Comparison of ENCODE assay signal across 20 cellular contexts in genomic region chr12:25943940-25944339, GRCh38. TPM values are rescaled to one million over a fixed set of nuclear protein-coding genes. Genes with fewer than 3 reads are reported as not detected.
A peak's percentile ranks its signal among the peaks of the same experiment; 100 is the strongest.
DNase-seq lines count a peak whose midpoint lies in the region; FAIRE-seq and TF ChIP-seq lines count a peak whose summit lies in the region.
"Had no signal": no experiment of that assay in that cellular context is flagged by ENCODE, and none has a peak within 500 bp of the region (broad histone marks: within the 10 kb centered on the region; RNA-seq: fewer than 3 reads in every experiment).

No MANE protein-coding gene starts in this region.

- H2AFZ ChIP-seq in SK-N-SH (ENCODE audit: low read depth), result no peak overlapping the region

- no peak for TF ChIP-seq RAD21 in SK-N-SH (IDR thresholded peaks at IDR 0.05; ENCODE audit: low read length)

- no peaks in the 10 kb centered on the region for H3K79me2 ChIP-seq in SK-N-SH (ENCODE audit: insufficient read depth)

- no peak for TF ChIP-seq CTCF in D721Med (IDR thresholded peaks at IDR 0.05; ENCODE audit: insufficient read depth, missing control alignments)
- no peak for TF ChIP-seq CTCF in SK-N-SH (IDR thresholded peaks at IDR 0.05)
- no peak for TF ChIP-seq CTCF in vagina (IDR thresholded peaks at IDR 0.05)

- in situ Hi-C loops in ACHN (cut with HindIII; ENCODE audit: low pct_ligation_motif_present, low pct_unique_long_range_greater_than_20kb, low sequenced_read_pairs), result no loop called here

- CTCF ChIA-PET in SK-N-SH (lab: Yijun Ruan, JAX), result interaction anchor here (0.7 to 0.8 kb wide), 2 partner anchors 14 to 1863 kb away, joined by 3 read pairs; partner anchors contain the start of gene RASSF8

- TF ChIP-seq EP300 in SK-N-SH (IDR thresholded peaks at IDR 0.05; ENCODE audit: borderline replicate concordance in 1 of 2, low read depth in 1 of 2, low read length in 1 of 2), result no peak

- H3K4me1 ChIP-seq in SK-N-SH (ENCODE audit: control insufficient read depth in 1 of 2, insufficient read depth in 2 of 2, low read depth in 1 of 2, low read length in 1 of 2), result no peaks in the 10 kb centered on the region; a peak in 1 of 4 replicates
- H3K4me1 ChIP-seq in vagina, result no peaks in the 10 kb centered on the region
- H3K4me1 ChIP-seq: A549, BE2C had no signal

- no peaks in the 10 kb centered on the region for H3K27me3 ChIP-seq in SK-N-SH (ENCODE audit: insufficient read depth)
- H3K27me3 ChIP-seq in vagina, result no peaks in the 10 kb centered on the region
- H3K27me3 ChIP-seq: BLaER1 had no signal

- peak; percentile 77 for FAIRE-seq in D721Med (lab: Jason Lieb, UNC)
- FAIRE-seq: A549, GM12891, GM19239 had no signal

- H4K20me1 ChIP-seq in SK-N-SH (ENCODE audit: insufficient read depth), result no peaks in the 10 kb centered on the region
- H4K20me1 ChIP-seq: BLaER1 had no signal

- POLR2A ChIA-PET in SK-N-SH (lab: Yijun Ruan, JAX), result no interaction called here

- H3F3A ChIP-seq in SK-N-SH (replicated peaks; ENCODE audit: insufficient read depth), result no peaks in the 10 kb centered on the region

- H3K9me2 ChIP-seq in SK-N-SH, result no peaks in the 10 kb centered on the region

- no peak overlapping the region for H3K4me3 ChIP-seq in SK-N-SH (ENCODE audit: low read depth in 2 of 2, low read length in 1 of 2)
- no peak overlapping the region for H3K4me3 ChIP-seq in vagina
- H3K4me3 ChIP-seq: A549, BLaER1 had no signal

- no peak overlapping the region for H3K4me2 ChIP-seq in SK-N-SH
- H3K4me2 ChIP-seq: A549, BLaER1 had no signal

- no peak overlapping the region for H3K9ac ChIP-seq in SK-N-SH
- H3K9ac ChIP-seq: BLaER1 had no signal

- DNase-seq in D721Med (ENCODE audit: insufficient read length, low spot score) (no peak), M059J (ENCODE audit: low read depth) (peak; percentile 17), SK-N-SH (no peak), iris pigment epithelial cell (ENCODE audit: low read depth) (peak; percentile 30), ACHN (no peak), vagina (ENCODE audit: extremely low spot score in 2 of 2) (no peak)
- DNase-seq in activated naive CD4-positive, alpha-beta T cell treated with Interleukin-2 at 50 U/mL for 16 hours, result no peak
- DNase-seq: BE2C; C1 segment of cervical spinal cord; CD4-positive, alpha-beta memory T cell; CD4-positive, CD25-positive, alpha-beta regulatory T cell; CD8-positive, alpha-beta memory T cell; COR-L47; DMS79 treated with DMSO at 0.1 percent for 48 hours; GF-D8 had no signal

- H3K36me3 ChIP-seq in SK-N-SH (replicated peaks in 1 of 2; ENCODE audit: control insufficient read depth in 1 of 2, insufficient read depth in 2 of 2, low read length in 1 of 2), result peaks cover 0 to 4% of the 10 kb centered on the region in 2 experiments
- no peaks in the 10 kb centered on the region for H3K36me3 ChIP-seq in vagina
- H3K36me3 ChIP-seq: BE2C, BLaER1 had no signal

- no peak for TF ChIP-seq POLR2A in vagina (IDR thresholded peaks at IDR 0.05)

- H3K9me3 ChIP-seq in SK-N-SH (no peaks in the 10 kb centered on the region), vagina (no peaks in the 10 kb centered on the region)
- H3K9me3 ChIP-seq: A549, BE2C, BLaER1 had no signal

- H3K27ac ChIP-seq in SK-N-SH (ENCODE audit: low read depth in 2 of 2, low read length in 1 of 2), result no peak overlapping the region
- H3K27ac ChIP-seq in vagina, result no peak overlapping the region
- H3K27ac ChIP-seq: 22Rv1, A549, BLaER1 had no signal

- intact Hi-C loops in vagina (cut with DNase I), result no loop called here

TF ChIP-seq in SK-N-SH, 30 proteins besides CTCF, POLR2A, EP300 and RAD21:
- no peak for TF ChIP-seq TCF12 (IDR thresholded peaks at IDR 0.05)
- TF ChIP-seq POLR2AphosphoS5 (IDR thresholded peaks at IDR 0.05; ENCODE audit: low read depth, low read length), result no peak
- TF ChIP-seq USF2 (IDR thresholded peaks at IDR 0.05; ENCODE audit: borderline replicate concordance, low read depth, low read length), result no peak
- TF ChIP-seq RCOR1 (IDR thresholded peaks at IDR 0.05; ENCODE audit: low read length), result peak; percentile 59; the same call in 1 of the 2 replicates
- no peak for TF ChIP-seq JUND (IDR thresholded peaks at IDR 0.05)

RNA-seq across cellular contexts. Expression of gene RASSF8, which starts 14.5 kb away (rescaled TPM):
- total RNA-seq in M059J (2014; rRNA removed; shearing (Covaris generic)), result 35.9 and 41.2 TPM in 2 replicates
- polyA plus RNA-seq in SK-N-SH (2012; rRNA removed), result 15.3 and 17.9 TPM in 2 replicates
- polyA plus RNA-seq in SK-N-SH (2012; cell fraction: cytosol; rRNA removed), result 19.2 and 21.4 TPM in 2 replicates
- 9.0 and 17.8 TPM in 2 replicates for polyA plus RNA-seq in SK-N-SH (2012; cell fraction: nucleus; rRNA removed)
- 68.5 TPM for total RNA-seq in vagina
- total RNA-seq: CD4-positive, alpha-beta memory T cell had no signal
- polyA plus RNA-seq: CD4-positive, alpha-beta memory T cell; CD4-positive, CD25-positive, alpha-beta regulatory T cell; CD8-positive, alpha-beta memory T cell had no signal

Comparison
In these comparisons a context has a peak if more than half of its experiments do, and no peak if none do; other contexts are left out.
1. DNase-seq: peak in M059J (single experiment) and iris pigment epithelial cell (single experiment); none in D721Med (single experiment), SK-N-SH (single experiment), activated naive CD4-positive, alpha-beta T cell treated with Interleukin-2 at 50 U/mL for 16 hours (single experiment), ACHN (single experiment) and vagina (0 of 2).